ENCODE assay signal across 17 cellular contexts in the genomic region with DNA sequence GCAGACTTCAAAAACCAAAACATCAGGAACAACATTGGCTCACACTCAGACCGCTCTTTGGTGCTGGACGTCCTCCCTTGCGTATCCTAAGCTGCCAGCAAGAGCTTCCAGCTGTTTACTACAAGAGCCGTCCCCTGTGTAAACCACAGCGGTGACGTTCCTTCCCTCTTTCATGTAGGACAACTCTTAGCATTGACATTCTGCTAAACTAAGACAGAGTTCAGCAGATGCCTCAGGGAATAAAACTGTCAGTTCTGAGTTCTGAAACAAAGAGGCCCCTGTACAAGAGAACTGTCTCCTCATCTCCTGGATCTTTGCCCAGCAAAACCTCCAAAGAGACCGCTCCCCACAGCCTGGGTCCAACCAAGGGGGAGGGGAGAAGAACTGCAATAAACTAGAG. TPM values are rescaled to one million over a fixed set of nuclear protein-coding genes. Genes with fewer than 3 reads are reported as not detected.
DNase-seq lines count a peak whose midpoint lies in the region; ATAC-seq and TF ChIP-seq lines count a peak whose summit lies in the region.
"Had no signal": no experiment of that assay in that cellular context is flagged by ENCODE, and none has a peak within 500 bp of the region (broad histone marks: within the 10 kb centered on the region; RNA-seq: fewer than 3 reads in every experiment).

No MANE protein-coding gene starts in this region.

- no peak overlapping the region for H3K4me3 ChIP-seq in breast epithelium
- no peak overlapping the region for H3K4me3 ChIP-seq in fibroblast of mammary gland (ENCODE audit: control insufficient read depth, low read depth, low read length)
- no peak overlapping the region for H3K4me3 ChIP-seq in upper lobe of right lung
- H3K4me3 ChIP-seq: adrenal gland, GM12878, stomach had no signal

- CTCF ChIA-PET in MCF 10A (lab: Yijun Ruan, JAX), result interaction anchor here (0.6 to 1.6 kb wide), 4 partner anchors 22 to 817 kb away, joined by 3 to 7 read pairs (median 6); no protein-coding TSS in a partner anchor

- TF ChIP-seq POLR2A in breast epithelium (IDR thresholded peaks at IDR 0.05), result no peak

- no peak overlapping the region for H3K4me3 Mint-ChIP-seq in MCF 10A (ENCODE audit: unreplicated experiment)

- no peaks in the 10 kb centered on the region for H3K4me1 Mint-ChIP-seq in MCF 10A (ENCODE audit: insufficient read depth, unreplicated experiment)

- H3K9me3 ChIP-seq in breast epithelium, result no peaks in the 10 kb centered on the region
- no peaks in the 10 kb centered on the region for H3K9me3 ChIP-seq in upper lobe of right lung
- H3K9me3 ChIP-seq: adrenal gland, stomach had no signal

- no peak overlapping the region for H3K27ac Mint-ChIP-seq in MCF 10A (ENCODE audit: low read depth, unreplicated experiment)

- DNase-seq in breast epithelium (ENCODE audit: low spot score in 2 of 2) (peak; percentile 60 to 62), MCF 10A (ENCODE audit: unreplicated experiment) (no peak), fibroblast of mammary gland (ENCODE audit: low read depth) (peak; percentile 30), myocyte (ENCODE audit: low read depth) (peak; percentile 16), upper lobe of right lung (no peak), NCI-H748 (lab: John Stamatoyannopoulos, UW; ENCODE audit: unreplicated experiment) (no peak), hepatic stellate cell (ENCODE audit: low spot score) (no peak)
- no peak for DNase-seq in activated naive CD4-positive, alpha-beta T cell (lab: John Stamatoyannopoulos, UW)
- DNase-seq: 8988T; activated CD8-positive, alpha-beta memory T cell treated with anti-CD3 and anti-CD28 coated beads, Interleukin-2, amount 50 U/mL, for 4 hours; adrenal gland; KBM-7; NCI-H2171; occipital lobe; stimulated activated CD4-positive, alpha-beta T cell treated with anti-CD3 and anti-CD28 coated beads, Interleukin-4, amount 100 ng/mL, for 24 hours; stomach had no signal

- no peaks in the 10 kb centered on the region for H3K36me3 ChIP-seq in breast epithelium
- H3K36me3 ChIP-seq in upper lobe of right lung, result no peaks in the 10 kb centered on the region
- H3K36me3 ChIP-seq: adrenal gland, stomach had no signal

- peak overlapping the region in 1 of 2 donors; percentile 51 for H3K27ac ChIP-seq in breast epithelium
- H3K27ac ChIP-seq in upper lobe of right lung, result no peak overlapping the region
- H3K27ac ChIP-seq: adrenal gland, stomach had no signal

- no peaks in the 10 kb centered on the region for H3K36me3 Mint-ChIP-seq in MCF 10A (ENCODE audit: insufficient read depth, unreplicated experiment)

- peaks cover 0 to 28% of the 10 kb centered on the region in 2 donors for H3K27me3 ChIP-seq in breast epithelium
- peaks cover 5% of the 10 kb centered on the region for H3K27me3 ChIP-seq in upper lobe of right lung
- H3K27me3 ChIP-seq: adrenal gland had no signal

- no TSS peak for BruUV-seq in MCF 10A (replicated peaks; lab: Mats Ljungman, UMichigan)

- no peak for TF ChIP-seq CTCF in breast epithelium (IDR thresholded peaks at IDR 0.05)
- no peak for TF ChIP-seq CTCF in MCF 10A (IDR thresholded peaks at IDR 0.05; ENCODE audit: unreplicated experiment)
- TF ChIP-seq CTCF in fibroblast of mammary gland (conservative IDR thresholded peaks at IDR 0.05; ENCODE audit: control insufficient read depth, insufficient read depth, low read depth, low read length), result no peak
- no peak for TF ChIP-seq CTCF in upper lobe of right lung (IDR thresholded peaks at IDR 0.05)

- no peaks in the 10 kb centered on the region for H3K9me3 Mint-ChIP-seq in MCF 10A (ENCODE audit: unreplicated experiment)

- peak; percentile 55 for ATAC-seq in upper lobe of right lung

- intact Hi-C loops in breast epithelium (cut with DNase I; ENCODE audit: low total_unique reads) (no loop called here), MCF 10A (cut with micrococcal nuclease) (no loop called here), upper lobe of right lung (cut with DNase I) (no loop called here)

- H3K4me1 ChIP-seq in breast epithelium (peaks cover 0 to 7% of the 10 kb centered on the region in 2 donors), upper lobe of right lung (peaks cover 3% of the 10 kb centered on the region)
- H3K4me1 ChIP-seq: adrenal gland had no signal

- POLR2A ChIA-PET in MCF 10A (lab: Yijun Ruan, JAX), result no interaction called here

- no peaks in the 10 kb centered on the region for H3K27me3 Mint-ChIP-seq in MCF 10A (ENCODE audit: insufficient read depth, unreplicated experiment)

RNA-seq across cellular contexts. Expression of a gene that starts 57.8 kb away (rescaled TPM):
- total RNA-seq in breast epithelium, result not detected
- total RNA-seq in MCF 10A (2022), result not detected in 2 replicates
- not detected in 2 replicates for total RNA-seq in myocyte
- not detected for polyA plus RNA-seq in myocyte (2012)
- total RNA-seq in upper lobe of right lung, result not detected
- total RNA-seq: adrenal gland, GM12878, occipital lobe, stomach had no signal
- polyA plus RNA-seq: adrenal gland, GM12878, stomach had no signal

Comparison
In these comparisons a context has a peak if more than half of its experiments do, and no peak if none do; other contexts are left out.
1. DNase-seq: peak in breast epithelium (2 of 2), fibroblast of mammary gland (single experiment) and myocyte (single experiment); none in MCF 10A (single experiment), upper lobe of right lung (single experiment), NCI-H748 (single experiment), activated naive CD4-positive, alpha-beta T cell (0 of 4) and hepatic stellate cell (single experiment).